Comparison of ENCODE assay signal across 1 cellular context in the genomic region with DNA sequence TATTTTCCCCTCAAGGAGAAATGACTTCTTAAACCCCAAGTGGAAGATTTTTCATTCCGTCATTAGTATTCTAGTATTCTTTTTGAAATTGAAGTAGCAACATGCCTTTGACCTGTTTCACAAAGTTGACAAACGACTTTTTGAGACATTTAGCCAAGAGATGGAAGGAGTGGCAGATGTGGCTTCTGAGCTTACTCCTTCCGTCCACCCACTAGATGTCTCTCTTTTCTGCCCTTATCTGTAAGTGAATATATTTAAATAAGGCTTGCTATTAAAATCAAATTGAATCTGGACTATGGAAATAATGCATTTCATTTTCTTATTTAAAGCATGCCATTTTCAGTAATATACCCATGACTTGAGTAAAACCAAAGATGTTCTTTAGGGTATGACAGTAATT.
TF ChIP-seq lines count a peak whose summit lies in the region.

No MANE protein-coding gene starts in this region.

TF ChIP-seq in IMR-90, 13 proteins besides CTCF, POLR2A, EP300 and RAD21:
- TF ChIP-seq, protein P1, sequence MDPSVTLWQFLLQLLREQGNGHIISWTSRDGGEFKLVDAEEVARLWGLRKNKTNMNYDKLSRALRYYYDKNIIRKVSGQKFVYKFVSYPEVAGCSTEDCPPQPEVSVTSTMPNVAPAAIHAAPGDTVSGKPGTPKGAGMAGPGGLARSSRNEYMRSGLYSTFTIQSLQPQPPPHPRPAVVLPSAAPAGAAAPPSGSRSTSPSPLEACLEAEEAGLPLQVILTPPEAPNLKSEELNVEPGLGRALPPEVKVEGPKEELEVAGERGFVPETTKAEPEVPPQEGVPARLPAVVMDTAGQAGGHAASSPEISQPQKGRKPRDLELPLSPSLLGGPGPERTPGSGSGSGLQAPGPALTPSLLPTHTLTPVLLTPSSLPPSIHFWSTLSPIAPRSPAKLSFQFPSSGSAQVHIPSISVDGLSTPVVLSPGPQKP (IDR thresholded peaks at IDR 0.05; ENCODE audit: borderline replicate concordance, low read depth, low read length), result no peak
- no peak for TF ChIP-seq RCOR1 (IDR thresholded peaks at IDR 0.05; ENCODE audit: insufficient replicate concordance, low read length)
- TF ChIP-seq MAFK (IDR thresholded peaks at IDR 0.05; ENCODE audit: low read depth, low read length), result no peak
- no peak for TF ChIP-seq NFE2L2 (IDR thresholded peaks at IDR 0.05; ENCODE audit: low read depth, low read length)
- TF ChIP-seq, protein P2, sequence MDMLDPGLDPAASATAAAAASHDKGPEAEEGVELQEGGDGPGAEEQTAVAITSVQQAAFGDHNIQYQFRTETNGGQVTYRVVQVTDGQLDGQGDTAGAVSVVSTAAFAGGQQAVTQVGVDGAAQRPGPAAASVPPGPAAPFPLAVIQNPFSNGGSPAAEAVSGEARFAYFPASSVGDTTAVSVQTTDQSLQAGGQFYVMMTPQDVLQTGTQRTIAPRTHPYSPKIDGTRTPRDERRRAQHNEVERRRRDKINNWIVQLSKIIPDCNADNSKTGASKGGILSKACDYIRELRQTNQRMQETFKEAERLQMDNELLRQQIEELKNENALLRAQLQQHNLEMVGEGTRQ (IDR thresholded peaks at IDR 0.05; ENCODE audit: low read depth, low read length), result no peak
- no peak for TF ChIP-seq BHLHE40 (IDR thresholded peaks at IDR 0.05; ENCODE audit: low read depth, low read length)
- no peak for TF ChIP-seq RFX5 (IDR thresholded peaks at IDR 0.05; ENCODE audit: low read depth, low read length)
- no peak for TF ChIP-seq SMC3 (IDR thresholded peaks at IDR 0.05; ENCODE audit: low read depth, low read length)
- TF ChIP-seq MXI1 (IDR thresholded peaks at IDR 0.05; ENCODE audit: borderline replicate concordance, low read depth, low read length), result no peak
- no peak for TF ChIP-seq FOS (IDR thresholded peaks at IDR 0.05; ENCODE audit: low read depth, low read length)
- no peak for TF ChIP-seq CEBPB (IDR thresholded peaks at IDR 0.05; ENCODE audit: low read depth, low read length)
- no peak for TF ChIP-seq CHD1 (IDR thresholded peaks at IDR 0.05; ENCODE audit: low read depth, low read length)
- no peak for TF ChIP-seq MAZ (IDR thresholded peaks at IDR 0.05; ENCODE audit: borderline replicate concordance, low read depth, low read length)
TF ChIP-seq in IMR-90: peak in this region for 0.
